Comparison of ENCODE assay signal across 9 cellular contexts in genomic region chr4:20253272-20253798, GRCh38. TPM values are rescaled to one million over a fixed set of nuclear protein-coding genes. Genes with fewer than 3 reads are reported as not detected.
DNase-seq lines count a peak whose midpoint lies in the region; ATAC-seq and TF ChIP-seq lines count a peak whose summit lies in the region.
"Had no signal": no experiment of that assay in that cellular context is flagged by ENCODE, and none has a peak within 500 bp of the region (broad histone marks: within the 10 kb centered on the region; RNA-seq: fewer than 3 reads in every experiment).

No MANE protein-coding gene starts in this region.

- no TSS peak for BruUV-seq in Caco-2 (replicated peaks; lab: Mats Ljungman, UMichigan)

- no peaks in the 10 kb centered on the region for H3K9me3 Mint-ChIP-seq in Caco-2 (ENCODE audit: unreplicated experiment)
- peaks cover 2 to 14% (median 9%) of the 10 kb centered on the region in 5 donors for H3K9me3 Mint-ChIP-seq in CD8-positive, alpha-beta memory T cell
- H3K9me3 Mint-ChIP-seq: T-helper 1 cell treated with Interleukin-12 subunit alpha and Interleukin-12 subunit beta and Interleukin-4 antibody, amounts not matched to agents 30 μg/mL and 1 μg/mL, for 36 hours had no signal

- H3K27ac ChIP-seq in RWPE2 (ENCODE audit: poor library complexity, severe bottlenecking) (no peak overlapping the region), gastroesophageal sphincter (peak overlapping the region in 3 of 4 donors; percentile 84 to 85 (median 84)), trophoblast cell (ENCODE audit: low read depth, low read length) (no peak overlapping the region)
- H3K27ac ChIP-seq in CD8-positive, alpha-beta memory T cell (ENCODE audit: low read depth, low read length) = no peak overlapping the region

- H3K27ac Mint-ChIP-seq in Caco-2 (ENCODE audit: unreplicated experiment) = no peak overlapping the region
- H3K27ac Mint-ChIP-seq in CD8-positive, alpha-beta memory T cell = no peak overlapping the region

- no peak overlapping the region for H2BK5ac ChIP-seq in trophoblast cell (ENCODE audit: low read depth, low read length, poor library complexity)

- CTCF ChIA-PET in Caco-2 (lab: Charles Lee) = no interaction called here
- CTCF ChIA-PET in CD8-positive, alpha-beta memory T cell (lab: Charles Lee) = no interaction called here

- no peak overlapping the region for H3K14ac ChIP-seq in trophoblast cell (ENCODE audit: low read length)

- no peaks in the 10 kb centered on the region for H3K4me1 ChIP-seq in Caco-2
- peaks cover 15% of the 10 kb centered on the region for H3K4me1 ChIP-seq in RWPE2 (ENCODE audit: insufficient read depth, poor library complexity, severe bottlenecking)
- peaks cover 0 to 58% (median 0%) of the 10 kb centered on the region in 3 donors for H3K4me1 ChIP-seq in gastroesophageal sphincter
- H3K4me1 ChIP-seq in trophoblast cell (ENCODE audit: control insufficient read depth in 1 of 2, insufficient read depth in 2 of 2, low read length in 2 of 2) = peaks cover 23 to 29% of the 10 kb centered on the region in 2 experiments
- no peaks in the 10 kb centered on the region for H3K4me1 ChIP-seq in CD8-positive, alpha-beta memory T cell (ENCODE audit: insufficient read depth, low read length)

- no peaks in the 10 kb centered on the region for H3K9me3 ChIP-seq in Caco-2
- H3K9me3 ChIP-seq in RWPE2 (ENCODE audit: severe bottlenecking) = no peaks in the 10 kb centered on the region
- no peaks in the 10 kb centered on the region for H3K9me3 ChIP-seq in gastroesophageal sphincter
- peaks cover 2% of the 10 kb centered on the region for H3K9me3 ChIP-seq in trophoblast cell (ENCODE audit: insufficient read depth, low read depth, low read length)
- no peaks in the 10 kb centered on the region for H3K9me3 ChIP-seq in CD8-positive, alpha-beta memory T cell (ENCODE audit: low read length)

- H3K79me2 ChIP-seq in trophoblast cell (ENCODE audit: control insufficient read depth, insufficient read depth, low read length, poor library complexity) = no peaks in the 10 kb centered on the region

- no peak overlapping the region for H2AFZ ChIP-seq in trophoblast cell (ENCODE audit: insufficient read depth, low read length, poor library complexity)

- no peak overlapping the region for H2BK120ac ChIP-seq in trophoblast cell (ENCODE audit: insufficient read depth, low read length, poor library complexity)

- H3K4ac ChIP-seq in trophoblast cell (ENCODE audit: low read depth, low read length) = no peak overlapping the region

- H4K12ac ChIP-seq in trophoblast cell (ENCODE audit: low read depth, low read length) = no peak overlapping the region

- H3K36me3 ChIP-seq in Caco-2 (ENCODE audit: control insufficient read depth, insufficient read depth, low read length) (no peaks in the 10 kb centered on the region), RWPE2 (ENCODE audit: low read depth) (no peaks in the 10 kb centered on the region), gastroesophageal sphincter (no peaks in the 10 kb centered on the region), trophoblast cell (ENCODE audit: control insufficient read depth in 1 of 2, insufficient read depth in 2 of 2, low read length in 2 of 2) (no peaks in the 10 kb centered on the region)
- H3K36me3 ChIP-seq in CD8-positive, alpha-beta memory T cell (ENCODE audit: insufficient read depth, low read length) = no peaks in the 10 kb centered on the region

- H3K36me3 Mint-ChIP-seq in Caco-2 (ENCODE audit: insufficient read depth, unreplicated experiment) = peaks cover 6% of the 10 kb centered on the region
- no peaks in the 10 kb centered on the region for H3K36me3 Mint-ChIP-seq in CD8-positive, alpha-beta memory T cell

- 0% methylated on average over 4 of the region's 27 CpGs; no CpG with 5 or more reads in 1 of the 2 donors for WGBS in gastroesophageal sphincter (ENCODE audit: low coverage in 1 of 2), 2 donors
- WGBS in trophoblast cell (ENCODE audit: extremely low coverage, insufficient coverage, insufficient read length) = no CpG with 5 or more reads among the region's 27 CpGs

- no peak overlapping the region for H4K91ac ChIP-seq in trophoblast cell (ENCODE audit: low read depth, low read length)

- H3K23ac ChIP-seq in trophoblast cell (ENCODE audit: low read length) = no peak overlapping the region

- DNase-seq in Caco-2 = no peak
- peak; percentile 41 for DNase-seq in RWPE2 (ENCODE audit: low spot score)
- no peak for DNase-seq in trophoblast cell
- no peak for DNase-seq in NCI-H2171 (lab: John Stamatoyannopoulos, UW)
- no peak for DNase-seq in CD8-positive, alpha-beta memory T cell
- DNase-seq in mesenteric fat pad (ENCODE audit: low spot score) = no peak

- H3K18ac ChIP-seq in trophoblast cell (ENCODE audit: low read length) = no peak overlapping the region

- peaks cover 4% of the 10 kb centered on the region for H3K79me1 ChIP-seq in trophoblast cell (ENCODE audit: low read length)

- POLR2A ChIA-PET in Caco-2 (lab: Charles Lee) = no interaction called here
- POLR2A ChIA-PET in CD8-positive, alpha-beta memory T cell (lab: Charles Lee) = no interaction called here

- H4K8ac ChIP-seq in trophoblast cell (ENCODE audit: low read depth, low read length) = no peak overlapping the region

- no peak overlapping the region for H2BK12ac ChIP-seq in trophoblast cell (ENCODE audit: low read length)

- H3K4me3 Mint-ChIP-seq in Caco-2 (ENCODE audit: unreplicated experiment) = peak overlapping the region; percentile 72
- peak overlapping the region in 1 of 7 donors; percentile 27 for H3K4me3 Mint-ChIP-seq in CD8-positive, alpha-beta memory T cell

- H3K27me3 ChIP-seq in Caco-2 (replicated peaks; ENCODE audit: control insufficient read depth, insufficient read depth, low read length) = no peaks in the 10 kb centered on the region; the same call in 1 of the 2 replicates
- H3K27me3 ChIP-seq in RWPE2 (ENCODE audit: insufficient read depth, poor library complexity, severe bottlenecking) = peaks cover 12% of the 10 kb centered on the region
- peaks cover 8% of the 10 kb centered on the region for H3K27me3 ChIP-seq in gastroesophageal sphincter
- H3K27me3 ChIP-seq in trophoblast cell (ENCODE audit: insufficient read depth, low read length) = peaks cover 26% of the 10 kb centered on the region
- H3K27me3 ChIP-seq in CD8-positive, alpha-beta memory T cell (ENCODE audit: insufficient read depth, low read length, poor library complexity, severe bottlenecking) = peaks cover 4% of the 10 kb centered on the region

- ATAC-seq in RWPE2 (ENCODE audit: low read depth) (peak; percentile 2), gastroesophageal sphincter (no peak), HG02840 (IDR thresholded peaks at IDR 0.05; ENCODE audit: low FRiP score, unreplicated experiment) (no peak)

- no peak overlapping the region for H2AK5ac ChIP-seq in trophoblast cell (ENCODE audit: low read length)

- H3K27me3 Mint-ChIP-seq in Caco-2 (ENCODE audit: insufficient read depth, unreplicated experiment) = peaks cover 12% of the 10 kb centered on the region
- H3K27me3 Mint-ChIP-seq in CD8-positive, alpha-beta memory T cell = peaks cover 21 to 40% of the 10 kb centered on the region in 2 donors

- no peaks in the 10 kb centered on the region for H3K4me1 Mint-ChIP-seq in Caco-2 (ENCODE audit: low read depth, unreplicated experiment)
- peaks cover 0 to 9% (median 2%) of the 10 kb centered on the region in 3 donors for H3K4me1 Mint-ChIP-seq in CD8-positive, alpha-beta memory T cell

- intact Hi-C loops in Caco-2 (cut with micrococcal nuclease; ENCODE audit: unreplicated experiment) = no loop called here

- no peak for TF ChIP-seq EP300 in gastroesophageal sphincter (IDR thresholded peaks at IDR 0.05)

- no peak for TF ChIP-seq POLR2A in gastroesophageal sphincter (IDR thresholded peaks at IDR 0.05)

- no peak overlapping the region for H3K9ac ChIP-seq in trophoblast cell (ENCODE audit: low read length)

- H3K4me3 ChIP-seq in Caco-2 (ENCODE audit: low read depth, low read length) = no peak overlapping the region
- peak overlapping the region; percentile 51 for H3K4me3 ChIP-seq in RWPE2 (ENCODE audit: severe bottlenecking)
- H3K4me3 ChIP-seq in gastroesophageal sphincter = peak overlapping the region; percentile 75 to 78
- H3K4me3 ChIP-seq in trophoblast cell (ENCODE audit: low read depth, low read length) = peak overlapping the region; percentile 76
- H3K4me3 ChIP-seq in CD8-positive, alpha-beta memory T cell (ENCODE audit: low read length) = no peak overlapping the region

- peak overlapping the region; percentile 98 for H3K4me2 ChIP-seq in trophoblast cell (ENCODE audit: low read length)

- no peak for TF ChIP-seq CTCF in Caco-2 (IDR thresholded peaks at IDR 0.05; ENCODE audit: insufficient read depth in 1 of 2, low read depth in 1 of 2, low read length in 1 of 2, severe bottlenecking in 1 of 2, unreplicated experiment in 1 of 2)
- TF ChIP-seq CTCF in RWPE2 (IDR thresholded peaks at IDR 0.05; ENCODE audit: poor library complexity, severe bottlenecking) = no peak
- TF ChIP-seq CTCF in gastroesophageal sphincter (IDR thresholded peaks at IDR 0.05) = no peak

RNA-seq across cellular contexts. Expression of gene SLIT2, which starts 1.6 kb away (rescaled TPM):
- total RNA-seq in Caco-2 (2022) (0.68 and 0.72 TPM in 2 replicates), gastroesophageal sphincter (10 to 100 TPM; 53.4 to 83.6 (median 76.7) TPM), mesenteric fat pad (11.6 TPM)
- polyA plus RNA-seq in trophoblast cell (2013) = 3.8 and 4.2 TPM in 2 replicates
- not detected for total RNA-seq in CD8-positive, alpha-beta memory T cell
- polyA plus RNA-seq in CD8-positive, alpha-beta memory T cell = not detected

Comparison
In these comparisons a context has a peak if more than half of its experiments do, and no peak if none do; other contexts are left out.
1. H3K4me3 ChIP-seq: peak in RWPE2 (single experiment), gastroesophageal sphincter (2 of 2) and trophoblast cell (single experiment); none in Caco-2 (single experiment) and CD8-positive, alpha-beta memory T cell (single experiment).
2. H3K27ac ChIP-seq: peak in gastroesophageal sphincter (3 of 4); none in RWPE2 (single experiment), trophoblast cell (single experiment) and CD8-positive, alpha-beta memory T cell (single experiment).